In genomic region chr9:107280543-107280942, GRCh38 we compare ENCODE assay signal across 13 cellular contexts. TPM values are rescaled to one million over a fixed set of nuclear protein-coding genes. Genes with fewer than 3 reads are reported as not detected.
A peak's percentile ranks its signal among the peaks of the same experiment; 100 is the strongest.
DNase-seq lines count a peak whose midpoint lies in the region; ATAC-seq and TF ChIP-seq lines count a peak whose summit lies in the region.
"Had no signal": no experiment of that assay in that cellular context is flagged by ENCODE, and none has a peak within 500 bp of the region (broad histone marks: within the 10 kb centered on the region; RNA-seq: fewer than 3 reads in every experiment).

No MANE protein-coding gene starts in this region.

- H3K4me1 ChIP-seq in HEK293 (ENCODE audit: control insufficient read depth, insufficient read depth, low read length) (no peaks in the 10 kb centered on the region), right lobe of liver (peaks cover 0 to 19% (median 6%) of the 10 kb centered on the region in 4 donors), BE2C (0 out of 2 replicates have a peak, but pooled peaks cover 2% of the 10 kb centered on the region)

- H3K4me1 Mint-ChIP-seq in activated naive CD8-positive, alpha-beta T cell treated with anti-CD3 and anti-CD28 coated beads, Interleukin-2, amount 50 U/mL, for 24 hours, result peaks cover 40% of the 10 kb centered on the region

- H3K36me3 Mint-ChIP-seq in activated naive CD8-positive, alpha-beta T cell treated with anti-CD3 and anti-CD28 coated beads, Interleukin-2, amount 50 U/mL, for 24 hours (ENCODE audit: low read depth), result peaks cover 12% of the 10 kb centered on the region

- peaks cover 4% of the 10 kb centered on the region for H3K27me3 Mint-ChIP-seq in activated naive CD8-positive, alpha-beta T cell treated with anti-CD3 and anti-CD28 coated beads, Interleukin-2, amount 50 U/mL, for 24 hours

- CTCF ChIA-PET in HEK293 (lab: Yijun Ruan, JAX), result interaction anchor here (0.6 kb wide), 1 partner anchor 35 kb away, joined by 4 read pairs; no protein-coding TSS in a partner anchor

- peak overlapping the region; percentile 40 for H3K27ac Mint-ChIP-seq in activated naive CD8-positive, alpha-beta T cell treated with anti-CD3 and anti-CD28 coated beads, Interleukin-2, amount 50 U/mL, for 24 hours

- no peak overlapping the region for H3K4me3 Mint-ChIP-seq in activated naive CD8-positive, alpha-beta T cell treated with anti-CD3 and anti-CD28 coated beads, Interleukin-2, amount 50 U/mL, for 24 hours

- H3K9me3 ChIP-seq in HEK293 (ENCODE audit: control insufficient read depth, insufficient read depth, low read depth, low read length), result no peaks in the 10 kb centered on the region
- no peaks in the 10 kb centered on the region for H3K9me3 ChIP-seq in right lobe of liver
- no peaks in the 10 kb centered on the region; the same call in 1 of the 2 replicates for H3K9me3 ChIP-seq in BE2C

- DNase-seq in CD1c-positive myeloid dendritic cell (ENCODE audit: extremely low spot score) (peak; percentile 34), right lobe of liver (no peak), NCI-H187 (lab: John Stamatoyannopoulos, UW) (no peak), GM19240 (ENCODE audit: insufficient read length, low spot score) (no peak), globus pallidus (ENCODE audit: low spot score) (no peak), BE2C (no peak)
- DNase-seq in activated naive CD8-positive, alpha-beta T cell treated with anti-CD3 and anti-CD28 coated beads, Interleukin-2, amount 50 U/mL, for 24 hours, result no peak
- DNase-seq: C1 segment of cervical spinal cord, HCEC 1CT, left colon, NCI-H2081, WERI-Rb-1 had no signal

- POLR2A ChIA-PET in HEK293 (lab: Yijun Ruan, JAX), result no interaction called here

- H3K27ac ChIP-seq in HEK293 (ENCODE audit: extremely low read depth, low read depth, low read length), result no peak overlapping the region
- H3K27ac ChIP-seq in right lobe of liver, result peak overlapping the region; percentile 73 to 85 (median 81)
- H3K27ac ChIP-seq: WERI-Rb-1 had no signal

- TF ChIP-seq CTCF in HEK293 (tag by site-specific recombination; IDR thresholded peaks at IDR 0.05) (no peak), right lobe of liver (IDR thresholded peaks at IDR 0.05) (no peak), BE2C (IDR thresholded peaks at IDR 0.05; ENCODE audit: low read depth, low read length) (no peak)

- no peaks in the 10 kb centered on the region for H3K36me3 ChIP-seq in HEK293 (ENCODE audit: control insufficient read depth in 2 of 2, insufficient read depth in 1 of 2, low read length in 2 of 2)
- H3K36me3 ChIP-seq in right lobe of liver, result no peaks in the 10 kb centered on the region
- peaks cover 10% of the 10 kb centered on the region for H3K36me3 ChIP-seq in BE2C

- no peak for TF ChIP-seq POLR2A in right lobe of liver (IDR thresholded peaks at IDR 0.05)

- no peak overlapping the region for H3K4me3 ChIP-seq in HEK293 (ENCODE audit: low read depth, low read length)
- H3K4me3 ChIP-seq in right lobe of liver, result no peak overlapping the region
- no peak overlapping the region for H3K4me3 ChIP-seq in BE2C (ENCODE audit: low read depth, low read length)

- intact Hi-C loops in right lobe of liver (cut with DNase I), result no loop called here

- no peaks in the 10 kb centered on the region for H3K9me3 Mint-ChIP-seq in activated naive CD8-positive, alpha-beta T cell treated with anti-CD3 and anti-CD28 coated beads, Interleukin-2, amount 50 U/mL, for 24 hours

- WGBS in right lobe of liver (ENCODE audit: insufficient coverage, low coverage, low lambda C conversion rate, missing lambda C conversion rate), result 79% methylated on average over 3 of the region's 3 CpGs

- no peaks in the 10 kb centered on the region for H3K27me3 ChIP-seq in right lobe of liver
- no peaks in the 10 kb centered on the region for H3K27me3 ChIP-seq in BE2C

- no peak for ATAC-seq in activated naive CD8-positive, alpha-beta T cell treated with anti-CD3 and anti-CD28 coated beads, Interleukin-2, amount 50 U/mL, for 24 hours
- no peak for ATAC-seq in right lobe of liver
- ATAC-seq: left colon had no signal

TF ChIP-seq in HEK293, 187 proteins besides CTCF, POLR2A, EP300 and RAD21 (continues in another document):
- TF ChIP-seq ZNF585B (tag by site-specific recombination; IDR thresholded peaks at IDR 0.05) (no peak), MYNN (tag by site-specific recombination; IDR thresholded peaks at IDR 0.05; ENCODE audit: borderline replicate concordance) (peak; percentile 86), SP3 (tag by site-specific recombination; IDR thresholded peaks at IDR 0.05) (no peak), KLF9 (tag by site-specific recombination; IDR thresholded peaks at IDR 0.05; ENCODE audit: low read depth) (no peak), ZNF394 (tag by site-specific recombination; IDR thresholded peaks at IDR 0.05; ENCODE audit: borderline replicate concordance) (no peak), GLIS1 (tag by site-specific recombination; IDR thresholded peaks at IDR 0.05) (0 out of 2 replicates have a peak, but pooled peaks have one; percentile 33), SCRT2 (tag by site-specific recombination; IDR thresholded peaks at IDR 0.05) (0 out of 2 replicates have a peak, but pooled peaks have one; percentile 36), PBX3 (CRISPR knock-in tag; IDR thresholded peaks at IDR 0.05) (no peak), BCL11A (tag by site-specific recombination; IDR thresholded peaks at IDR 0.05; ENCODE audit: low read depth) (no peak), ZNF138 (tag by site-specific recombination; IDR thresholded peaks at IDR 0.05; ENCODE audit: borderline replicate concordance) (no peak), EGR2 (tag by site-specific recombination; IDR thresholded peaks at IDR 0.05; ENCODE audit: low read depth) (peak; percentile 33; the same call in 1 of the 2 replicates), ZNF629 (tag by site-specific recombination; IDR thresholded peaks at IDR 0.05) (peak; percentile 52), INSM2 (tag by site-specific recombination; IDR thresholded peaks at IDR 0.05) (no peak), SP7 (tag by site-specific recombination; IDR thresholded peaks at IDR 0.05) (peak; percentile 14; the same call in 1 of the 2 replicates), ZNF623 (tag by site-specific recombination; IDR thresholded peaks at IDR 0.05) (peak; percentile 88), ZNF561 (tag by site-specific recombination; IDR thresholded peaks at IDR 0.05; ENCODE audit: borderline replicate concordance) (no peak), ZBTB21 (tag by site-specific recombination; IDR thresholded peaks at IDR 0.05) (no peak), ZFHX2 (tag by site-specific recombination; conservative IDR thresholded peaks at IDR 0.05) (peak; percentile 46; the same call in 1 of the 2 replicates), ZNF560 (tag by site-specific recombination; IDR thresholded peaks at IDR 0.05; ENCODE audit: borderline replicate concordance) (no peak)

RNA-seq across cellular contexts. Expression of gene RAD23B, which starts 2.5 kb away (rescaled TPM):
- total RNA-seq in right lobe of liver, result 100 to 1,000 TPM in 2 of 6 experiments, 10 to 100 TPM in 4; 86.9 to 110 (median 99.1) TPM
- polyA plus RNA-seq in BE2C (2012; ENCODE audit: insufficient read depth, insufficient read length, low read depth), result 270 TPM
